Comparison of ENCODE assay signal across 9 cellular contexts in the genomic region with DNA sequence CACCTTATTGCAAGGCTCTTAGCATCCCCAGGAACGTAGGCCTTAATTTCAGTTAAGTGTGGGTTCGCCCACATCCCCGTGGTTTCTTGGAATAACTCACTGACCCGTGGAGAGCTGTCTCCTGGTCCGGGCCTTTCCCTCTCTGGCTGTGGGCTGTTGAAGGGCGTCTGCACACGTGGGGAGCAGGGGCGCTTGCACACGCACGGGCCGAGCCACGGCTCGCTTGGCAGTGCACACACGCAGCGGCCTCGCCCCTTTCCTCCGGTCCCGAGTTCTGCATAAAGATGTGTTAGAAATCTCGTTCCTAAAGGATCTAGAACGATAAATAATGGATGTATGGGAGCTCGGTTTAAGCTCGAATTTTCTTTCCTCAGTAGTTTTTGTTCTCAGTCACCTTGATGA.
A peak's percentile ranks its signal among the peaks of the same experiment; 100 is the strongest.
DNase-seq lines count a peak whose midpoint lies in the region; ATAC-seq and TF ChIP-seq lines count a peak whose summit lies in the region.
"Had no signal": no experiment of that assay in that cellular context is flagged by ENCODE, and none has a peak within 500 bp of the region (broad histone marks: within the 10 kb centered on the region; RNA-seq: fewer than 3 reads in every experiment).

No MANE protein-coding gene starts in this region.

- H3K4me3 ChIP-seq in CD8-positive, alpha-beta memory T cell (ENCODE audit: low read length): peak overlapping the region; percentile 57
- peak overlapping the region; percentile 63 for H3K4me3 ChIP-seq in fibroblast of villous mesenchyme (ENCODE audit: low read depth, low read length)
- peak overlapping the region; percentile 66 for H3K4me3 ChIP-seq in neuron (ENCODE audit: low read length)
- H3K4me3 ChIP-seq: K562 had no signal

- peak overlapping the region in 1 of 8 donors; percentile 34 for H3K27ac Mint-ChIP-seq in CD8-positive, alpha-beta memory T cell
- H3K27ac Mint-ChIP-seq in activated B cell treated with CpG ODN at 0.5 μM for 24 hours: no peak overlapping the region

- intact Hi-C loops in activated B cell treated with CpG ODN at 0.5 μM for 24 hours (cut with micrococcal nuclease): loop anchor here (2.0 to 5.0 kb wide), 3 partner anchors 37 to 142 kb away; partner anchors contain the start of gene PBX3

- H3K4me3 Mint-ChIP-seq in CD8-positive, alpha-beta memory T cell: peak overlapping the region; percentile 32 to 81 (median 67)
- peak overlapping the region; percentile 87 for H3K4me3 Mint-ChIP-seq in activated B cell treated with CpG ODN at 0.5 μM for 24 hours

- H3K4me1 Mint-ChIP-seq in CD8-positive, alpha-beta memory T cell: peaks cover 6 to 17% (median 14%) of the 10 kb centered on the region in 3 donors
- peaks cover 23% of the 10 kb centered on the region for H3K4me1 Mint-ChIP-seq in activated B cell treated with CpG ODN at 0.5 μM for 24 hours

- peaks cover 8% of the 10 kb centered on the region for H3K4me1 ChIP-seq in CD8-positive, alpha-beta memory T cell (ENCODE audit: insufficient read depth, low read length)
- H3K4me1 ChIP-seq in neuron (ENCODE audit: insufficient read depth, low read length): peaks cover 68% of the 10 kb centered on the region

- peak; percentile 29 for ATAC-seq in HG02571 (IDR thresholded peaks at IDR 0.05; ENCODE audit: unreplicated experiment)
- peak; percentile 62 for ATAC-seq in activated B cell treated with CpG ODN at 0.5 μM for 24 hours (ENCODE audit: low read depth)
- no peak for ATAC-seq in GM21528 (IDR thresholded peaks at IDR 0.05; ENCODE audit: low FRiP score, unreplicated experiment)
- ATAC-seq: K562 had no signal

- H3K27me3 Mint-ChIP-seq in CD8-positive, alpha-beta memory T cell: peaks cover 14 to 26% of the 10 kb centered on the region in 2 donors
- no peaks in the 10 kb centered on the region for H3K27me3 Mint-ChIP-seq in activated B cell treated with CpG ODN at 0.5 μM for 24 hours

- TF ChIP-seq CTCF in activated B cell treated with CpG ODN at 0.5 μM for 24 hours (IDR thresholded peaks at IDR 0.05) (no peak), fibroblast of villous mesenchyme (IDR thresholded peaks at IDR 0.05; ENCODE audit: insufficient read depth, low read depth, low read length) (no peak)

- H3K27me3 ChIP-seq in CD8-positive, alpha-beta memory T cell (ENCODE audit: insufficient read depth, low read length, poor library complexity, severe bottlenecking): peaks cover 15% of the 10 kb centered on the region
- H3K27me3 ChIP-seq in neuron (ENCODE audit: insufficient read depth, low read length): no peaks in the 10 kb centered on the region

- H3K36me3 ChIP-seq in CD8-positive, alpha-beta memory T cell (ENCODE audit: insufficient read depth, low read length): no peaks in the 10 kb centered on the region
- H3K36me3 ChIP-seq in neuron (ENCODE audit: insufficient read depth, low read length): no peaks in the 10 kb centered on the region

- no peak overlapping the region for H2AFZ ChIP-seq in neuron (ENCODE audit: low read depth, low read length)

- no peaks in the 10 kb centered on the region for H3K9me3 ChIP-seq in CD8-positive, alpha-beta memory T cell (ENCODE audit: low read length)
- no peaks in the 10 kb centered on the region for H3K9me3 ChIP-seq in neuron (ENCODE audit: low read length)

- no peaks in the 10 kb centered on the region for H3K9me3 Mint-ChIP-seq in CD8-positive, alpha-beta memory T cell
- H3K9me3 Mint-ChIP-seq in activated B cell treated with CpG ODN at 0.5 μM for 24 hours: no peaks in the 10 kb centered on the region

- no peaks in the 10 kb centered on the region for H3K36me3 Mint-ChIP-seq in CD8-positive, alpha-beta memory T cell
- H3K36me3 Mint-ChIP-seq in activated B cell treated with CpG ODN at 0.5 μM for 24 hours (ENCODE audit: low read depth): no peaks in the 10 kb centered on the region

- no peak overlapping the region for H3K27ac ChIP-seq in CD8-positive, alpha-beta memory T cell (ENCODE audit: low read depth, low read length)

- POLR2A ChIA-PET in CD8-positive, alpha-beta memory T cell (lab: Charles Lee): no interaction called here
- POLR2A ChIA-PET in activated B cell treated with CpG ODN at 0.5 μM for 24 hours (lab: Charles Lee): interaction anchor here (0.9 kb wide), 1 partner anchor 141 kb away, joined by 3 read pairs; no protein-coding TSS in a partner anchor

- peak in 1 of 5 donors; percentile 4 for DNase-seq in CD8-positive, alpha-beta memory T cell
- peak; percentile 18 for DNase-seq in activated B cell treated with CpG ODN at 0.5 μM for 24 hours
- DNase-seq in fibroblast of villous mesenchyme (ENCODE audit: low read depth): peak; percentile 28
- no peak for DNase-seq in OCI-M2 (lab: John Stamatoyannopoulos, UW; ENCODE audit: unreplicated experiment)
- DNase-seq in ureter (ENCODE audit: low spot score): no peak

- CTCF ChIA-PET in CD8-positive, alpha-beta memory T cell (lab: Charles Lee): no interaction called here
- CTCF ChIA-PET in activated B cell treated with CpG ODN at 0.5 μM for 24 hours (lab: Charles Lee): no interaction called here

Comparison
In these comparisons a context has a peak if more than half of its experiments do, and no peak if none do; other contexts are left out.
1. DNase-seq: peak in activated B cell treated with CpG ODN at 0.5 μM for 24 hours (single experiment) and fibroblast of villous mesenchyme (single experiment); none in OCI-M2 (single experiment) and ureter (single experiment).
2. Peak in every context shown above with its lines, with median percentiles within 50 percentile points of each other: H3K4me3 ChIP-seq.